ENCODE assay signal across 22 cellular contexts in the genomic region with DNA sequence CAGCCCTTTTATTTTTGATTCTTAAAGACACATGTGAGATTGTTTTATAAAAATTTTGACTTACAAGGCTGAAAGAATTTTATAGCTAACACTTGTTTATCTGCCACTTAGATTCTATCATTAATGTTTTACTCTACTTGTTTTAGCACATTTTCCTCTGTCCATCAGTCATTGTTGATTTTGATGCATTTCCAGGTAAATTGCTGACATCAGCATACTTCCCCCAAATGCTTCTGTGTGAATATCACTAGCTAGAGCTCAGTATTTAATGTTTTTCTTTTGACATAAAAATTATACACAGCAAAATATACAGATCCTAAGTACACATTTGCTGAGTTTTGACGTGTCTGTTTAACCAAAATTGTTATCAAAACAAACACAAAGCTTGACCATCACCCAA. TPM values are rescaled to one million over a fixed set of nuclear protein-coding genes. Genes with fewer than 3 reads are reported as not detected.
DNase-seq lines count a peak whose midpoint lies in the region; ATAC-seq and TF ChIP-seq lines count a peak whose summit lies in the region.
"Had no signal": no experiment of that assay in that cellular context is flagged by ENCODE, and none has a peak within 500 bp of the region (broad histone marks: within the 10 kb centered on the region; RNA-seq: fewer than 3 reads in every experiment).

No MANE protein-coding gene starts in this region.

- TF ChIP-seq EP300 in esophagus muscularis mucosa (IDR thresholded peaks at IDR 0.05) = no peak

- intact Hi-C loops in esophagus muscularis mucosa (cut with DNase I) = no loop called here
- intact Hi-C loops in right lobe of liver (cut with DNase I) = no loop called here
- intact Hi-C loops in posterior vena cava (cut with DNase I) = no loop called here

- H3K4me1 ChIP-seq in DOHH2 (ENCODE audit: control insufficient read depth, low read length) (peaks cover 9% of the 10 kb centered on the region), esophagus muscularis mucosa (peaks cover 62 to 93% (median 86%) of the 10 kb centered on the region in 4 donors), right lobe of liver (peaks cover 0 to 31% (median 12%) of the 10 kb centered on the region in 4 donors)
- H3K4me1 ChIP-seq: BE2C had no signal

- H3K36me3 ChIP-seq in DOHH2 (ENCODE audit: control insufficient read depth, low read length) (no peaks in the 10 kb centered on the region), esophagus muscularis mucosa (no peaks in the 10 kb centered on the region), right lobe of liver (no peaks in the 10 kb centered on the region)
- H3K36me3 ChIP-seq: BE2C had no signal

- H3K4me3 ChIP-seq in DOHH2 (ENCODE audit: low read length) (no peak overlapping the region), esophagus muscularis mucosa (no peak overlapping the region), right lobe of liver (no peak overlapping the region)
- H3K4me3 ChIP-seq: PC-9 had no signal

- H3K9me3 ChIP-seq in DOHH2 (ENCODE audit: control insufficient read depth, insufficient read depth, low read length) (no peaks in the 10 kb centered on the region), esophagus muscularis mucosa (no peaks in the 10 kb centered on the region), right lobe of liver (no peaks in the 10 kb centered on the region)
- H3K9me3 ChIP-seq: BE2C had no signal

- H3K27ac ChIP-seq in DOHH2 (ENCODE audit: low read depth, low read length) (no peak overlapping the region), esophagus muscularis mucosa (replicated peaks in 1 of 4) (peak overlapping the region; percentile 78 to 81 (median 80)), right lobe of liver (peak overlapping the region in 2 of 3 donors; percentile 71 to 79)
- H3K27ac ChIP-seq: KMS-11, PC-9 had no signal

- peak in 2 of 4 donors; percentile 43 to 53 for ATAC-seq in right lobe of liver
- no peak for ATAC-seq in HG03521 (IDR thresholded peaks at IDR 0.05; ENCODE audit: unreplicated experiment)

- no peak for TF ChIP-seq POLR2A in esophagus muscularis mucosa (IDR thresholded peaks at IDR 0.05; ENCODE audit: low read depth)
- TF ChIP-seq POLR2A in right lobe of liver (IDR thresholded peaks at IDR 0.05) = no peak

- H3K4me2 ChIP-seq in DOHH2 (ENCODE audit: low read length) = 0 out of 2 replicates have a peak overlapping the region, but pooled peaks have one; percentile 9
- H3K4me2 ChIP-seq: KMS-11, PC-9 had no signal

- DNase-seq in esophagus muscularis mucosa (ENCODE audit: extremely low spot score) (no peak), right lobe of liver (no peak), posterior vena cava (ENCODE audit: low spot score) (no peak), cortex of kidney (lab: John Stamatoyannopoulos, UW) (no peak), NOMO-1 treated with DMSO at 0.1 percent for 48 hours (lab: John Stamatoyannopoulos, UW; ENCODE audit: unreplicated experiment) (no peak)
- DNase-seq: BE2C; DMS153; DND-41; H7; MM.1S; NCI-H1694; NCI-H2029 treated with DMSO at 0.1 percent for 48 hours; NCI-H446 treated with DMSO at 0.1 percent for 48 hours; NCI-H526; NCI-H82; NK-92 treated with Interleukin-12 subunit alpha and Interleukin-12 subunit beta, amount 100 ng/mL, for 24 hours; PC-9; Right ventricle myocardium superior; RPMI8226 had no signal

- H3F3A ChIP-seq in DOHH2 (ENCODE audit: control insufficient read depth, insufficient read depth) = no peaks in the 10 kb centered on the region

- H3K9me2 ChIP-seq in DOHH2 (replicated peaks; ENCODE audit: control insufficient read depth, low read length) = no peaks in the 10 kb centered on the region

- no peaks in the 10 kb centered on the region for H3K79me2 ChIP-seq in DOHH2 (ENCODE audit: control insufficient read depth, low read length)

- H3K27me3 ChIP-seq in DOHH2 (ENCODE audit: control insufficient read depth, low read length) (no peaks in the 10 kb centered on the region), esophagus muscularis mucosa (no peaks in the 10 kb centered on the region), right lobe of liver (no peaks in the 10 kb centered on the region)
- H3K27me3 ChIP-seq: BE2C had no signal

- TF ChIP-seq CTCF in DOHH2 (IDR thresholded peaks at IDR 0.05; ENCODE audit: low read depth, low read length, poor library complexity, severe bottlenecking) (no peak), esophagus muscularis mucosa (IDR thresholded peaks at IDR 0.05) (no peak), right lobe of liver (IDR thresholded peaks at IDR 0.05) (no peak)

- H4K20me1 ChIP-seq in DOHH2 (ENCODE audit: control insufficient read depth, insufficient read depth, low read depth, low read length) = no peaks in the 10 kb centered on the region

- WGBS in esophagus muscularis mucosa = 55% methylated on average over 1 of the region's 1 CpG
- 18% methylated on average over 1 of the region's 1 CpG for WGBS in right lobe of liver (ENCODE audit: insufficient coverage, low coverage, low lambda C conversion rate, missing lambda C conversion rate)

RNA-seq across cellular contexts. Expression of gene INPP5A, which starts 43.0 kb away (rescaled TPM):
- total RNA-seq in esophagus muscularis mucosa = 100 to 1,000 TPM; 234 to 301 (median 245) TPM
- 10 to 100 TPM; 12.5 to 24.6 (median 16.9) TPM for total RNA-seq in right lobe of liver
- total RNA-seq in posterior vena cava = 100 to 1,000 TPM in 1 of 2 donors, 10 to 100 TPM in 1; 65.2 to 102 TPM
